In the genomic region with DNA sequence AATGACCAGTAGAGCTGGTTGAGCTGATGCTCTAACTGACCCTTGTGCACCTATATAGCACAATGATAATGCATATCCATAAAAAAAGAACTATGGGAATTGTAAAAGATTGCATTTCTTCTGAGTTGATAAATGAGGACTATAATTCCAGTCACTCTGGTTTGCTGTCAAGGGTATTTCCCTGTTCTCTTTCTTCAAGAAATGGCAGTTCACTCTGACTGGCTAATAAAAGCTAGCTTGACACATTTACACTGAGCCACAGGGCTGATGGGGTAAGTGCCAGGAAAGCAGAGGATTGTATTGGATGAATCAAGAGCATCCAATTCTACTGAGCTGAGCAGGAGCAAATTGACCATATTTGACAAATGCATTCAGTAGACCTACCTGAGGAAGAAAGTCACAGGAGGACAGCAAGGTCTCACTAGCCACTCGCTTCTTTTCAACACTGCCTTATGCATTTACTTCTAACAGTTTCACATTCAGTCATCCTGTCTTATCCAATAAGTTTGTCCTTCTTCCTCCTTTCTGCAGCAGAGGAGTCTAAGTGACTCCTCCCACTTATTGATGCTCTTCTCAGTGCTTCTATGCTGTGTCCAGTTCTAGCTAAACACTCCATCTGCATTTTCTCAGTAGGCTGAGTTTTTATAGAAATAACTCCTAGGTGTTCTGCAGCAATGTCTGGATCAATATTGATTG, we compare ENCODE assay signal across 26 cellular contexts. TPM values are rescaled to one million over a fixed set of nuclear protein-coding genes. Genes with fewer than 3 reads are reported as not detected.
"Had no signal": no experiment of that assay in that cellular context is flagged by ENCODE, and none has a peak within 500 bp of the region (broad histone marks: within the 10 kb centered on the region; RNA-seq: fewer than 3 reads in every experiment).

No MANE protein-coding gene starts in this region.

- H3K27me3 ChIP-seq: heart right ventricle, neutrophil, sigmoid colon, stomach had no signal

- H3K4me1 Mint-ChIP-seq: naive thymus-derived CD4-positive, alpha-beta T cell; nephron progenitor cell; stimulated activated naive B cell treated with anti-CD40 and anti-IgM and Interleukin-4, amounts not matched to agents 10 μg/mL and 1 μg/mL and 100 μg/mL, for 72 hours had no signal

- ATAC-seq: esophagus mucosa; heart right ventricle; naive thymus-derived CD4-positive, alpha-beta T cell; stimulated activated naive B cell treated with anti-CD40 and anti-IgM and Interleukin-4, amounts not matched to agents 10 μg/mL and 1 μg/mL and 100 μg/mL, for 72 hours had no signal

- H3K36me3 ChIP-seq: heart right ventricle, neutrophil, sigmoid colon, stomach had no signal

- H3K4me3 ChIP-seq: dorsolateral prefrontal cortex, heart right ventricle, sigmoid colon, skin epidermis, stomach had no signal

- H3K4me1 ChIP-seq: heart right ventricle, sigmoid colon, stomach had no signal

- H3K36me3 Mint-ChIP-seq: stimulated activated naive B cell treated with anti-CD40 and anti-IgM and Interleukin-4, amounts not matched to agents 10 μg/mL and 1 μg/mL and 100 μg/mL, for 72 hours; type B pancreatic cell had no signal

- H3K4me3 Mint-ChIP-seq: naive thymus-derived CD4-positive, alpha-beta T cell; nephron progenitor cell; stimulated activated naive B cell treated with anti-CD40 and anti-IgM and Interleukin-4, amounts not matched to agents 10 μg/mL and 1 μg/mL and 100 μg/mL, for 72 hours; type B pancreatic cell had no signal

- H3K9me3 Mint-ChIP-seq: stimulated activated naive B cell treated with anti-CD40 and anti-IgM and Interleukin-4, amounts not matched to agents 10 μg/mL and 1 μg/mL and 100 μg/mL, for 72 hours had no signal

- H3K9me3 ChIP-seq: neutrophil, sigmoid colon had no signal

- DNase-seq: cortex of kidney; dorsolateral prefrontal cortex; effector CD8-positive, alpha-beta T cell; heart right ventricle; hypothalamus; kidney glomerular epithelial cell; mammary epithelial cell; naive thymus-derived CD4-positive, alpha-beta T cell; nephron progenitor cell; posterior cingulate gyrus; sigmoid colon; stimulated activated CD4-positive, alpha-beta T cell treated with anti-CD3 and anti-CD28 coated beads, Interleukin-2, amount 100 ng/mL, for 24 hours; stimulated activated CD4-positive, alpha-beta T cell treated with anti-CD3 and anti-CD28 coated beads, Interleukin-4, amount 100 ng/mL, for 4 hours; stimulated activated naive B cell treated with anti-CD40 and anti-IgM and Interleukin-4, amounts not matched to agents 10 μg/mL and 1 μg/mL and 100 μg/mL, for 72 hours; stomach; substantia nigra had no signal

- H3K27me3 Mint-ChIP-seq: stimulated activated naive B cell treated with anti-CD40 and anti-IgM and Interleukin-4, amounts not matched to agents 10 μg/mL and 1 μg/mL and 100 μg/mL, for 72 hours; type B pancreatic cell had no signal

- H3K27ac Mint-ChIP-seq: naive thymus-derived CD4-positive, alpha-beta T cell; type B pancreatic cell had no signal

- H3K27ac ChIP-seq: dorsolateral prefrontal cortex, heart right ventricle, neutrophil, sigmoid colon, skin epidermis, stomach had no signal

RNA-seq across cellular contexts. Expression of a gene that starts 59.3 kb away (rescaled TPM):
- total RNA-seq: dorsolateral prefrontal cortex; esophagus mucosa; fibroblast of lung; frontal cortex; heart right ventricle; mammary epithelial cell; mesenteric fat pad; mononuclear cell; naive thymus-derived CD4-positive, alpha-beta T cell; osteocyte; pulmonary artery endothelial cell; sigmoid colon had no signal
